Comparison of ENCODE assay signal across 16 cellular contexts in the genomic region with DNA sequence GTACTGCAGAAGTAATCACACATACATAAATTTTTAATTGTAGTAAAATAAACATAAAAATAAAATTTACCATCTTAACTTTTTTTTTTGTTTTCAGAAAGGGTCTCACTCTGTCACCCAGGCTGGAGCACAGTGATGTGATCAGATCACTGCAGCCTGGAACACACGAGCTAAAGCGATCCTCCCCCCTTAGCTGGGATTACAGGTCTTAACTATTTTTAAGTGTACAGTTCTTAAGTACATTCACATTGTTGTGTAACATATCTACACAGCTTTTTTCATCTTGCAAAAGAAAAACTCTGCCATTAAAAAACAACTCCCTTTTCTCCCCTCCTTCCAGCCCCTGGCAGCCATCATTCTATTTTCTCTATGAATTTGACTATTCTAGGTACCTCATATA.
DNase-seq lines count a peak whose midpoint lies in the region; ATAC-seq and TF ChIP-seq lines count a peak whose summit lies in the region.
"Had no signal": no experiment of that assay in that cellular context is flagged by ENCODE, and none has a peak within 500 bp of the region (broad histone marks: within the 10 kb centered on the region; RNA-seq: fewer than 3 reads in every experiment).

No MANE protein-coding gene starts in this region.

- no peak for DNase-seq in activated T-cell treated with anti-CD3 and anti-CD28 coated beads, Interleukin-2, amount 50 U/mL, for 72 hours
- DNase-seq in activated T-cell treated with anti-CD3 and anti-CD28 coated beads for 4 hours: no peak
- no peak for DNase-seq in HCT116 (ENCODE audit: low read depth, low spot score)
- DNase-seq in activated T-helper 2 cell treated with anti-CD3 and anti-CD28 coated beads, Interferon-gamma antibody, Interleukin-2, Interleukin-4, amounts not matched to agents 10 μg/mL and 5 μg/mL and 100 μg/mL, durations not matched to agents 14 hours and 24 hours and 36 hours (ENCODE audit: low spot score): no peak
- peak; percentile 19 for DNase-seq in iris pigment epithelial cell (ENCODE audit: low read depth)
- no peak for DNase-seq in occipital lobe (lab: John Stamatoyannopoulos, UW)
- DNase-seq: Calu3; CD4-positive, alpha-beta T cell; GF-D8; H9; NCI-H1105; NCI-H2081 had no signal

- H4K20me1 ChIP-seq in HCT116 (ENCODE audit: insufficient read depth): no peaks in the 10 kb centered on the region

- peaks cover 17 to 19% of the 10 kb centered on the region in 2 experiments; a peak in 2 of 4 replicates for H3K9me3 ChIP-seq in HCT116 (ENCODE audit: control insufficient read depth in 1 of 2, insufficient read depth in 1 of 2, low read depth in 1 of 2, low read length in 2 of 2)

- H3K4me3 Mint-ChIP-seq in activated T-cell treated with anti-CD3 and anti-CD28 coated beads, Interleukin-2, amount 50 U/mL, for 72 hours: no peak overlapping the region
- H3K4me3 Mint-ChIP-seq in activated T-helper 2 cell treated with anti-CD3 and anti-CD28 coated beads, Interferon-gamma antibody, Interleukin-2, Interleukin-4, amounts not matched to agents 10 μg/mL and 5 μg/mL and 100 μg/mL, durations not matched to agents 14 hours and 24 hours and 36 hours (ENCODE audit: low read depth): no peak overlapping the region
- H3K4me3 Mint-ChIP-seq: CD4-positive, alpha-beta T cell; H9 had no signal

- no peaks in the 10 kb centered on the region for H3K9me2 ChIP-seq in HCT116 (ENCODE audit: insufficient read depth)

- ATAC-seq in activated T-cell treated with anti-CD3 and anti-CD28 coated beads, Interleukin-2, amount 50 U/mL, for 72 hours (replicated peaks in 1 of 2): no peak
- no peak for ATAC-seq in HCT116
- no peak for ATAC-seq in HG03439 (IDR thresholded peaks at IDR 0.05; ENCODE audit: unreplicated experiment)
- no peak for ATAC-seq in HG02610 (IDR thresholded peaks at IDR 0.05; ENCODE audit: unreplicated experiment)
- ATAC-seq: K562, Right ventricle myocardium inferior had no signal

- H3K27ac Mint-ChIP-seq in activated T-cell treated with anti-CD3 and anti-CD28 coated beads, Interleukin-2, amount 50 U/mL, for 72 hours: peak overlapping the region; percentile 30
- peak overlapping the region; percentile 61 for H3K27ac Mint-ChIP-seq in activated T-helper 2 cell treated with anti-CD3 and anti-CD28 coated beads, Interferon-gamma antibody, Interleukin-2, Interleukin-4, amounts not matched to agents 10 μg/mL and 5 μg/mL and 100 μg/mL, durations not matched to agents 14 hours and 24 hours and 36 hours
- H3K27ac Mint-ChIP-seq: H9 had no signal

- no peak overlapping the region for H2AFZ ChIP-seq in HCT116 (ENCODE audit: low read depth, low read length, poor library complexity, severe bottlenecking)

- CTCF ChIA-PET in HCT116 (lab: Charles Lee): no interaction called here

- 0 out of 4 replicates have a peak, but pooled peaks cover 0 to 23% of the 10 kb centered on the region in 2 experiments for H3K36me3 ChIP-seq in HCT116 (ENCODE audit: control insufficient read depth in 1 of 2, insufficient read depth in 2 of 2, low read length in 2 of 2)

- H3K27me3 ChIP-seq in HCT116 (ENCODE audit: insufficient read depth, low read length): no peaks in the 10 kb centered on the region

- POLR2A ChIA-PET in HCT116 (lab: Charles Lee): no interaction called here

- no peaks in the 10 kb centered on the region for H3K27me3 Mint-ChIP-seq in activated T-cell treated with anti-CD3 and anti-CD28 coated beads, Interleukin-2, amount 50 U/mL, for 72 hours (ENCODE audit: low read depth)
- no peaks in the 10 kb centered on the region for H3K27me3 Mint-ChIP-seq in activated T-helper 2 cell treated with anti-CD3 and anti-CD28 coated beads, Interferon-gamma antibody, Interleukin-2, Interleukin-4, amounts not matched to agents 10 μg/mL and 5 μg/mL and 100 μg/mL, durations not matched to agents 14 hours and 24 hours and 36 hours (ENCODE audit: low read depth)
- H3K27me3 Mint-ChIP-seq: CD4-positive, alpha-beta T cell had no signal

- no peak overlapping the region for H3K4me2 ChIP-seq in HCT116 (ENCODE audit: low read length)

- H3K79me2 ChIP-seq in HCT116 (ENCODE audit: insufficient read depth, low read length): peaks cover 17% of the 10 kb centered on the region

- H3K36me3 Mint-ChIP-seq in activated T-cell treated with anti-CD3 and anti-CD28 coated beads, Interleukin-2, amount 50 U/mL, for 72 hours (ENCODE audit: insufficient read depth in 2 of 2): peaks cover 31 to 57% of the 10 kb centered on the region in 2 donors
- H3K36me3 Mint-ChIP-seq in activated T-helper 2 cell treated with anti-CD3 and anti-CD28 coated beads, Interferon-gamma antibody, Interleukin-2, Interleukin-4, amounts not matched to agents 10 μg/mL and 5 μg/mL and 100 μg/mL, durations not matched to agents 14 hours and 24 hours and 36 hours (ENCODE audit: low read depth): peaks cover 85% of the 10 kb centered on the region

- peaks cover 10 to 16% of the 10 kb centered on the region in 2 donors for H3K9me3 Mint-ChIP-seq in activated T-cell treated with anti-CD3 and anti-CD28 coated beads, Interleukin-2, amount 50 U/mL, for 72 hours
- H3K9me3 Mint-ChIP-seq in activated T-helper 2 cell treated with anti-CD3 and anti-CD28 coated beads, Interferon-gamma antibody, Interleukin-2, Interleukin-4, amounts not matched to agents 10 μg/mL and 5 μg/mL and 100 μg/mL, durations not matched to agents 14 hours and 24 hours and 36 hours: peaks cover 38% of the 10 kb centered on the region

- H3K4me1 Mint-ChIP-seq in activated T-cell treated with anti-CD3 and anti-CD28 coated beads, Interleukin-2, amount 50 U/mL, for 72 hours (ENCODE audit: low read depth): peaks cover 17% of the 10 kb centered on the region
- H3K4me1 Mint-ChIP-seq in activated T-helper 2 cell treated with anti-CD3 and anti-CD28 coated beads, Interferon-gamma antibody, Interleukin-2, Interleukin-4, amounts not matched to agents 10 μg/mL and 5 μg/mL and 100 μg/mL, durations not matched to agents 14 hours and 24 hours and 36 hours (ENCODE audit: low read depth): peaks cover 38% of the 10 kb centered on the region

- TF ChIP-seq RAD21 in HCT116 (IDR thresholded peaks at IDR 0.05; ENCODE audit: low read depth): no peak

- no peak overlapping the region for H3K27ac ChIP-seq in HCT116 (ENCODE audit: low read depth, low read length)

- TF ChIP-seq CTCF in HCT116 (IDR thresholded peaks at IDR 0.05 in 2 of 3, conservative IDR thresholded peaks at IDR 0.05 in 1 of 3; ENCODE audit: borderline replicate concordance in 1 of 3, insufficient read depth in 1 of 3, low read depth in 2 of 3, low read length in 2 of 3): no peak

- TF ChIP-seq POLR2A in HCT116 (IDR thresholded peaks at IDR 0.05; ENCODE audit: borderline replicate concordance, extremely low read depth, insufficient read depth, insufficient read length): no peak

- H3K4me1 ChIP-seq in HCT116 (ENCODE audit: control insufficient read depth in 1 of 2, insufficient read depth in 2 of 2, low read length in 2 of 2): peaks cover 6 to 14% of the 10 kb centered on the region in 2 experiments

- H3K9ac ChIP-seq in HCT116 (ENCODE audit: low read length): no peak overlapping the region

- RAD21 ChIA-PET in HCT116 (lab: Charles Lee; ENCODE audit: low non-redundant PET in 1 of 2, low total read pairs in 2 of 2, uncharacterized antibody in 2 of 2, unreplicated experiment in 2 of 2): no interaction called here

- TSS peak; percentile 33 for BruUV-seq in HCT116 (replicated peaks; lab: Mats Ljungman, UMichigan)

- intact Hi-C loops in HCT116 (cut with micrococcal nuclease): no loop called here
- intact Hi-C loops in activated T-helper 2 cell treated with anti-CD3 and anti-CD28 coated beads, Interferon-gamma antibody, Interleukin-2, Interleukin-4, amounts not matched to agents 10 μg/mL and 5 μg/mL and 100 μg/mL, durations not matched to agents 14 hours and 24 hours and 36 hours (cut with micrococcal nuclease): no loop called here

- no peak overlapping the region for H3K4me3 ChIP-seq in HCT116 (replicated peaks in 1 of 2; ENCODE audit: low read depth in 1 of 2, low read length in 2 of 2)
- H3K4me3 ChIP-seq: K562 had no signal

TF ChIP-seq in HCT116, 20 proteins besides CTCF, POLR2A, EP300 and RAD21 (continues in another document):
- TF ChIP-seq EGR1 (IDR thresholded peaks at IDR 0.05; ENCODE audit: low read depth) (no peak), EZH2phosphoT487 (IDR thresholded peaks at IDR 0.05; ENCODE audit: borderline replicate concordance) (no peak), ATF3 (IDR thresholded peaks at IDR 0.05) (no peak), SP1 (IDR thresholded peaks at IDR 0.05; ENCODE audit: low read depth) (no peak), CBX3 (IDR thresholded peaks at IDR 0.05; ENCODE audit: low read depth) (no peak), ZNF274 (IDR thresholded peaks at IDR 0.05; ENCODE audit: low read depth, low read length) (no peak)
- TF ChIP-seq, protein P1, sequence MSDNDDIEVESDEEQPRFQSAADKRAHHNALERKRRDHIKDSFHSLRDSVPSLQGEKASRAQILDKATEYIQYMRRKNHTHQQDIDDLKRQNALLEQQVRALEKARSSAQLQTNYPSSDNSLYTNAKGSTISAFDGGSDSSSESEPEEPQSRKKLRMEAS (IDR thresholded peaks at IDR 0.05): no peak
- TF ChIP-seq, protein P2, sequence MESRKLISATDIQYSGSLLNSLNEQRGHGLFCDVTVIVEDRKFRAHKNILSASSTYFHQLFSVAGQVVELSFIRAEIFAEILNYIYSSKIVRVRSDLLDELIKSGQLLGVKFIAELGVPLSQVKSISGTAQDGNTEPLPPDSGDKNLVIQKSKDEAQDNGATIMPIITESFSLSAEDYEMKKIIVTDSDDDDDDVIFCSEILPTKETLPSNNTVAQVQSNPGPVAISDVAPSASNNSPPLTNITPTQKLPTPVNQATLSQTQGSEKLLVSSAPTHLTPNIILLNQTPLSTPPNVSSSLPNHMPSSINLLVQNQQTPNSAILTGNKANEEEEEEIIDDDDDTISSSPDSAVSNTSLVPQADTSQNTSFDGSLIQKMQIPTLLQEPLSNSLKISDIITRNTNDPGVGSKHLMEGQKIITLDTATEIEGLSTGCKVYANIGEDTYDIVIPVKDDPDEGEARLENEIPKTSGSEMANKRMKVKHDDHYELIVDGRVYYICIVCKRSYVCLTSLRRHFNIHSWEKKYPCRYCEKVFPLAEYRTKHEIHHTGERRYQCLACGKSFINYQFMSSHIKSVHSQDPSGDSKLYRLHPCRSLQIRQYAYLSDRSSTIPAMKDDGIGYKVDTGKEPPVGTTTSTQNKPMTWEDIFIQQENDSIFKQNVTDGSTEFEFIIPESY (IDR thresholded peaks at IDR 0.05; ENCODE audit: extremely low read depth, insufficient replicate concordance, low read length): no peak
